1 cellular context compared by ENCODE assay signal in the genomic region with DNA sequence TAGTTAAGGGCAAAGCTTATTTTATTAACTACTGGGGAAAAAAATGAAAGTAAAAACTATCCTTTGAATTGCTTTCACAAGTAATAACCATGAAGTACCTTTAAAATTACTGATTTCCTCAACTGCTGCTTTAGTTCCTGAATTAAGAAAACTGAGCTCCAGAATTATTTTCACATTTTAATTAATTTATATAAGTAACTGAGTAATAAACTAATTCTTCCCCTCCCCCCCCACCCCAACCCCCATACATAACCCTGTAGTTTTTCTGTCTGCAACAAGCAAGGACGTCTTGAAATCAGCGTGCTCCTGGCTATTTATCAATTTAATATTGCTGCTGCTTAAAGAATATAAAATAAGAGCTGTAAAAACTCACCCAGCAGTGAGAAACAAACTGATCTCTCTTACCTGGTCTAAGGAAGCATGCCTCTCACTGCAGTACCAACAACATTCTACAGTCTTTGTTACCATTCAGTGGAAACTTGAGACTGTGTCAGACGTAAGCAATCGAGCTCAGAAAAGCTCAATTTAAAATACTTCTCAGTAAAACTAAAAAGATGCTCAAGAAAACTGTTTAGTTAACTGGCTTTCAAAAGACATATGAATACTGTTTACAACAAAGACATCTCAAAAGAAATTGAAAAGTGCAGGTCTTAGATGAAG.
TF ChIP-seq lines count a peak whose summit lies in the region.

No MANE protein-coding gene starts in this region.

TF ChIP-seq in HCT116, 20 proteins besides CTCF, POLR2A, EP300 and RAD21 (continued from another document):
- TF ChIP-seq, protein P1, sequence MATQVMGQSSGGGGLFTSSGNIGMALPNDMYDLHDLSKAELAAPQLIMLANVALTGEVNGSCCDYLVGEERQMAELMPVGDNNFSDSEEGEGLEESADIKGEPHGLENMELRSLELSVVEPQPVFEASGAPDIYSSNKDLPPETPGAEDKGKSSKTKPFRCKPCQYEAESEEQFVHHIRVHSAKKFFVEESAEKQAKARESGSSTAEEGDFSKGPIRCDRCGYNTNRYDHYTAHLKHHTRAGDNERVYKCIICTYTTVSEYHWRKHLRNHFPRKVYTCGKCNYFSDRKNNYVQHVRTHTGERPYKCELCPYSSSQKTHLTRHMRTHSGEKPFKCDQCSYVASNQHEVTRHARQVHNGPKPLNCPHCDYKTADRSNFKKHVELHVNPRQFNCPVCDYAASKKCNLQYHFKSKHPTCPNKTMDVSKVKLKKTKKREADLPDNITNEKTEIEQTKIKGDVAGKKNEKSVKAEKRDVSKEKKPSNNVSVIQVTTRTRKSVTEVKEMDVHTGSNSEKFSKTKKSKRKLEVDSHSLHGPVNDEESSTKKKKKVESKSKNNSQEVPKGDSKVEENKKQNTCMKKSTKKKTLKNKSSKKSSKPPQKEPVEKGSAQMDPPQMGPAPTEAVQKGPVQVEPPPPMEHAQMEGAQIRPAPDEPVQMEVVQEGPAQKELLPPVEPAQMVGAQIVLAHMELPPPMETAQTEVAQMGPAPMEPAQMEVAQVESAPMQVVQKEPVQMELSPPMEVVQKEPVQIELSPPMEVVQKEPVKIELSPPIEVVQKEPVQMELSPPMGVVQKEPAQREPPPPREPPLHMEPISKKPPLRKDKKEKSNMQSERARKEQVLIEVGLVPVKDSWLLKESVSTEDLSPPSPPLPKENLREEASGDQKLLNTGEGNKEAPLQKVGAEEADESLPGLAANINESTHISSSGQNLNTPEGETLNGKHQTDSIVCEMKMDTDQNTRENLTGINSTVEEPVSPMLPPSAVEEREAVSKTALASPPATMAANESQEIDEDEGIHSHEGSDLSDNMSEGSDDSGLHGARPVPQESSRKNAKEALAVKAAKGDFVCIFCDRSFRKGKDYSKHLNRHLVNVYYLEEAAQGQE (IDR thresholded peaks at IDR 0.05; ENCODE audit: low read depth): no peak
- TF ChIP-seq ELF1 (IDR thresholded peaks at IDR 0.05; ENCODE audit: borderline replicate concordance, low read depth): no peak
- no peak for TF ChIP-seq ZFX (IDR thresholded peaks at IDR 0.05)
- TF ChIP-seq EGR1 (IDR thresholded peaks at IDR 0.05; ENCODE audit: low read depth): no peak
- TF ChIP-seq EZH2phosphoT487 (IDR thresholded peaks at IDR 0.05; ENCODE audit: borderline replicate concordance): no peak
- TF ChIP-seq, protein P2, sequence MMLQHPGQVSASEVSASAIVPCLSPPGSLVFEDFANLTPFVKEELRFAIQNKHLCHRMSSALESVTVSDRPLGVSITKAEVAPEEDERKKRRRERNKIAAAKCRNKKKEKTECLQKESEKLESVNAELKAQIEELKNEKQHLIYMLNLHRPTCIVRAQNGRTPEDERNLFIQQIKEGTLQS (IDR thresholded peaks at IDR 0.05): no peak
TF ChIP-seq in HCT116: peak in this region for 7.
